Comparison of ENCODE assay signal across 14 cellular contexts in the genomic region with DNA sequence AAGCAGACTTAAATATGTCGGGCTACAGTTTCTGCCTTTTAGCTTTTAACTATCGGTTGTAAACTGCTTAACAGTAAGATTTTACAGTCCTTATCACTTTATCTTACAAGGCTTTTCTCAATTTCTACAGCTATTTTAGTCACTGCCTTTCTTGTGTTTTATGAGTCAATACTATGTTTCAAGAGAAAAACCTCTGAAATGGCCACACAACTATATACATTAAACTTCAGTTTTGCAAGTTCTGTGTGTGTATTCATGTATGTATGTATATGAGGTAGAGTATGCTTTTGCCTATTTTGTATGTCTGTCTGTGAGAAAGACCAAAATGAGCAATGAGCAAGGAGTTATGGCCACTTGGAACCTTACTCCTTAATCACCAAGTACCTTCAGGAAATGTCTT.
DNase-seq lines count a peak whose midpoint lies in the region; ATAC-seq and TF ChIP-seq lines count a peak whose summit lies in the region.
"Had no signal": no experiment of that assay in that cellular context is flagged by ENCODE, and none has a peak within 500 bp of the region (broad histone marks: within the 10 kb centered on the region; RNA-seq: fewer than 3 reads in every experiment).

No MANE protein-coding gene starts in this region.

- no peaks in the 10 kb centered on the region for H3K4me1 ChIP-seq in Peyer's patch
- peaks cover 0 to 9% of the 10 kb centered on the region in 2 donors for H3K4me1 ChIP-seq in duodenal mucosa (ENCODE audit: control insufficient read depth in 1 of 2, insufficient read depth in 2 of 2, low read length in 2 of 2)
- H3K4me1 ChIP-seq in muscle layer of duodenum (ENCODE audit: control insufficient read depth in 1 of 2, insufficient read depth in 2 of 2, low read length in 2 of 2), result peaks cover 0 to under 1% of the 10 kb centered on the region in 2 donors
- peaks cover 0 to 23% (median 0%) of the 10 kb centered on the region in 4 donors for H3K4me1 ChIP-seq in tibial artery
- H3K4me1 ChIP-seq in A673 (ENCODE audit: insufficient read depth, low read length, poor library complexity, severe bottlenecking), result peaks cover 11% of the 10 kb centered on the region

- no peak for ATAC-seq in GM18511 (IDR thresholded peaks at IDR 0.05; ENCODE audit: unreplicated experiment)
- ATAC-seq: Panc1 had no signal

- no peaks in the 10 kb centered on the region for H3K9me3 ChIP-seq in Peyer's patch
- no peaks in the 10 kb centered on the region for H3K9me3 ChIP-seq in duodenal mucosa (ENCODE audit: control insufficient read depth in 1 of 2, low read length in 2 of 2)
- no peaks in the 10 kb centered on the region for H3K9me3 ChIP-seq in muscle layer of duodenum (ENCODE audit: control insufficient read depth in 1 of 2, low read length in 2 of 2)
- H3K9me3 ChIP-seq in tibial artery, result no peaks in the 10 kb centered on the region
- no peaks in the 10 kb centered on the region for H3K9me3 ChIP-seq in A673 (ENCODE audit: low read depth, low read length, poor library complexity, severe bottlenecking)

- peak overlapping the region in 1 of 2 donors; percentile 54 for H3K9ac ChIP-seq in duodenal mucosa (ENCODE audit: low read depth in 1 of 2, low read length in 2 of 2)

- CTCF ChIA-PET in A673 (lab: Charles Lee), result no interaction called here

- intact Hi-C loops in tibial artery (cut with DNase I; ENCODE audit: low total_unique reads), result loop anchor here (5.0 kb wide), 1 partner anchor 33 kb away; no protein-coding TSS in a partner anchor
- intact Hi-C loops in A673 (cut with micrococcal nuclease; ENCODE audit: unreplicated experiment), result no loop called here

- H3K4me3 ChIP-seq in Peyer's patch (peak overlapping the region; percentile 12 to 45 (median 18)), duodenal mucosa (ENCODE audit: low read depth in 1 of 2, low read length in 2 of 2) (peak overlapping the region; percentile 6 to 55), muscle layer of duodenum (ENCODE audit: low read depth in 1 of 2, low read length in 2 of 2) (peak overlapping the region; percentile 64 to 70), tibial artery (peak overlapping the region; percentile 67 to 69), A673 (ENCODE audit: low read depth, low read length, poor library complexity, severe bottlenecking) (no peak overlapping the region)

- TF ChIP-seq CTCF in Peyer's patch (IDR thresholded peaks at IDR 0.05) (no peak), tibial artery (IDR thresholded peaks at IDR 0.05) (no peak), A673 (conservative IDR thresholded peaks at IDR 0.05; ENCODE audit: low read depth, low read length) (no peak)

- H3K27ac ChIP-seq in Peyer's patch (peak overlapping the region; percentile 46 to 88 (median 61)), duodenal mucosa (ENCODE audit: low read depth, low read length) (peak overlapping the region; percentile 63), muscle layer of duodenum (ENCODE audit: low read length) (peak overlapping the region; percentile 97), tibial artery (peak overlapping the region; percentile 83 to 95), A673 (ENCODE audit: low read depth, low read length, poor library complexity, severe bottlenecking) (no peak overlapping the region)

- DNase-seq in Peyer's patch, result no peak
- no peak for DNase-seq in tibial artery
- no peak for DNase-seq in A673 (ENCODE audit: low spot score)
- no peak for DNase-seq in NCI-H446 (lab: John Stamatoyannopoulos, UW)
- DNase-seq: activated CD4-positive, CD25-positive, alpha-beta regulatory T cell; activated CD8-positive, alpha-beta memory T cell treated with anti-CD3 and anti-CD28 coated beads, Interleukin-2, amount 50 U/mL, for 4 hours; CD4-positive, CD25-positive, alpha-beta regulatory T cell; hippocampal formation; NCI-H187 treated with DMSO at 0.1 percent for 48 hours; NCI-H524 had no signal

- no peak for TF ChIP-seq POLR2A in Peyer's patch (IDR thresholded peaks at IDR 0.05)

- H3K36me3 ChIP-seq in Peyer's patch (no peaks in the 10 kb centered on the region), duodenal mucosa (ENCODE audit: control insufficient read depth in 1 of 2, insufficient read depth in 2 of 2, low read length in 2 of 2) (no peaks in the 10 kb centered on the region), muscle layer of duodenum (ENCODE audit: control insufficient read depth in 1 of 2, insufficient read depth in 2 of 2, low read length in 2 of 2) (no peaks in the 10 kb centered on the region), tibial artery (no peaks in the 10 kb centered on the region), A673 (ENCODE audit: insufficient read depth, low read length, poor library complexity, severe bottlenecking) (no peaks in the 10 kb centered on the region)

- POLR2A ChIA-PET in A673 (lab: Charles Lee; ENCODE audit: low non-redundant PET), result no interaction called here

- no peaks in the 10 kb centered on the region for H3K27me3 ChIP-seq in Peyer's patch
- no peaks in the 10 kb centered on the region for H3K27me3 ChIP-seq in duodenal mucosa (ENCODE audit: control insufficient read depth in 1 of 2, insufficient read depth in 2 of 2, low read length in 2 of 2)
- no peaks in the 10 kb centered on the region for H3K27me3 ChIP-seq in muscle layer of duodenum (ENCODE audit: low read depth, low read length)
- H3K27me3 ChIP-seq in tibial artery, result no peaks in the 10 kb centered on the region
- H3K27me3 ChIP-seq in A673 (replicated peaks; ENCODE audit: insufficient read depth, low read depth, low read length, poor library complexity), result no peaks in the 10 kb centered on the region

- BruUV-seq in A673 (replicated peaks; lab: Mats Ljungman, UMichigan), result no TSS peak
